Comparison of ENCODE assay signal across 18 cellular contexts in genomic region chr21:16634522-16634914, GRCh38.
DNase-seq lines count a peak whose midpoint lies in the region; ATAC-seq and TF ChIP-seq lines count a peak whose summit lies in the region.
"Had no signal": no experiment of that assay in that cellular context is flagged by ENCODE, and none has a peak within 500 bp of the region (broad histone marks: within the 10 kb centered on the region; RNA-seq: fewer than 3 reads in every experiment).

No MANE protein-coding gene starts in this region.

- H3K27ac ChIP-seq in left ventricle myocardium inferior (replicated peaks), result peak overlapping the region; percentile 2
- no peak overlapping the region for H3K27ac ChIP-seq in skeletal muscle tissue (ENCODE audit: low read depth, low read length)
- H3K27ac ChIP-seq: BLaER1, body of pancreas, foreskin keratinocyte, thoracic aorta had no signal

- TF ChIP-seq CTCF in left ventricle myocardium inferior (IDR thresholded peaks at IDR 0.05; ENCODE audit: borderline replicate concordance), result no peak
- TF ChIP-seq CTCF in type B pancreatic cell (conservative IDR thresholded peaks at IDR 0.05), result no peak

- no peaks in the 10 kb centered on the region for H3K36me3 ChIP-seq in left ventricle myocardium inferior
- H3K36me3 ChIP-seq in skeletal muscle tissue (ENCODE audit: control insufficient read depth in 3 of 3, insufficient read depth in 3 of 3, low read length in 3 of 3), result no peaks in the 10 kb centered on the region
- H3K36me3 ChIP-seq: BLaER1, thoracic aorta had no signal

- peaks cover 11% of the 10 kb centered on the region for H3K4me1 Mint-ChIP-seq in type B pancreatic cell (ENCODE audit: unreplicated experiment)
- H3K4me1 Mint-ChIP-seq: activated naive CD4-positive, alpha-beta T cell treated with anti-CD3 and anti-CD28 coated beads, Interleukin-2, amount 10 ng/mL, durations not matched to agents 7 days and 5 days; T-cell had no signal

- DNase-seq in NCI-H128 (lab: John Stamatoyannopoulos, UW; ENCODE audit: unreplicated experiment), result peak; percentile 65
- peak; percentile 79 for DNase-seq in NCI-H345 treated with DMSO at 0.1 percent for 48 hours (lab: John Stamatoyannopoulos, UW; ENCODE audit: unreplicated experiment)
- DNase-seq in left ventricle myocardium inferior, result no peak
- no peak for DNase-seq in head of caudate nucleus
- DNase-seq in type B pancreatic cell (ENCODE audit: extremely low spot score, unreplicated experiment), result no peak
- DNase-seq: activated naive CD4-positive, alpha-beta T cell treated with anti-CD3 and anti-CD28 coated beads, Interleukin-2, amount 10 ng/mL, durations not matched to agents 7 days and 5 days; body of pancreas; DND-41; effector memory CD8-positive, alpha-beta T cell; NCI-H2171 treated with DMSO at 0.1 percent for 48 hours; posterior cingulate gyrus; T-cell had no signal

- no peak overlapping the region for H3K4me3 ChIP-seq in left ventricle myocardium inferior
- H3K4me3 ChIP-seq in skeletal muscle tissue (ENCODE audit: low read length in 3 of 3), result peak overlapping the region in 2 of 3 donors; percentile 23 to 48
- H3K4me3 ChIP-seq: BLaER1, body of pancreas, thoracic aorta had no signal

- H3K36me3 Mint-ChIP-seq in type B pancreatic cell, result peaks cover 22% of the 10 kb centered on the region
- H3K36me3 Mint-ChIP-seq: activated naive CD4-positive, alpha-beta T cell treated with anti-CD3 and anti-CD28 coated beads, Interleukin-2, amount 10 ng/mL, durations not matched to agents 7 days and 5 days; T-cell had no signal

- H3K4me1 ChIP-seq in left ventricle myocardium inferior (peaks cover 15% of the 10 kb centered on the region), skeletal muscle tissue (ENCODE audit: control insufficient read depth in 3 of 3, insufficient read depth in 3 of 3, low read length in 3 of 3) (peaks cover 4 to 8% (median 6%) of the 10 kb centered on the region in 3 donors)
- H3K4me1 ChIP-seq: body of pancreas, foreskin keratinocyte had no signal

- ATAC-seq in HG03571 (IDR thresholded peaks at IDR 0.05; ENCODE audit: unreplicated experiment), result no peak
- ATAC-seq: body of pancreas; effector memory CD8-positive, alpha-beta T cell; foreskin keratinocyte; Panc1; T-cell had no signal

- H3K27me3 ChIP-seq in left ventricle myocardium inferior (ENCODE audit: low read depth), result no peaks in the 10 kb centered on the region
- H3K27me3 ChIP-seq in skeletal muscle tissue (ENCODE audit: control insufficient read depth in 3 of 3, insufficient read depth in 3 of 3, low read length in 3 of 3), result no peaks in the 10 kb centered on the region
- H3K27me3 ChIP-seq: BLaER1, body of pancreas, foreskin keratinocyte had no signal

- no peaks in the 10 kb centered on the region for H3K27me3 Mint-ChIP-seq in type B pancreatic cell
- H3K27me3 Mint-ChIP-seq: activated naive CD4-positive, alpha-beta T cell treated with anti-CD3 and anti-CD28 coated beads, Interleukin-2, amount 10 ng/mL, durations not matched to agents 7 days and 5 days; effector memory CD8-positive, alpha-beta T cell; T-cell had no signal

- H3K9me3 Mint-ChIP-seq in type B pancreatic cell, result no peaks in the 10 kb centered on the region

- H3K9ac ChIP-seq in skeletal muscle tissue (ENCODE audit: low read depth in 1 of 3, low read length in 3 of 3), result peak overlapping the region in 1 of 3 donors; percentile 55
- H3K9ac ChIP-seq: BLaER1 had no signal

- H3K4me3 Mint-ChIP-seq in type B pancreatic cell, result no peak overlapping the region
- H3K4me3 Mint-ChIP-seq: activated naive CD4-positive, alpha-beta T cell treated with anti-CD3 and anti-CD28 coated beads, Interleukin-2, amount 10 ng/mL, durations not matched to agents 7 days and 5 days; effector memory CD8-positive, alpha-beta T cell; T-cell had no signal

- H3K27ac Mint-ChIP-seq in type B pancreatic cell, result no peak overlapping the region
- H3K27ac Mint-ChIP-seq: activated naive CD4-positive, alpha-beta T cell treated with anti-CD3 and anti-CD28 coated beads, Interleukin-2, amount 10 ng/mL, durations not matched to agents 7 days and 5 days; effector memory CD8-positive, alpha-beta T cell; T-cell had no signal

- H3K9me3 ChIP-seq in left ventricle myocardium inferior (replicated peaks) (no peaks in the 10 kb centered on the region), skeletal muscle tissue (ENCODE audit: control insufficient read depth in 3 of 3, low read length in 3 of 3) (no peaks in the 10 kb centered on the region)
- H3K9me3 ChIP-seq: BLaER1, body of pancreas, thoracic aorta had no signal

- intact Hi-C loops in left ventricle myocardium inferior (cut with micrococcal nuclease), result no loop called here
- intact Hi-C loops in head of caudate nucleus (cut with DNase I), result no loop called here

Comparison
In these comparisons a context has a peak if more than half of its experiments do, and no peak if none do; other contexts are left out.
1. DNase-seq: peak in NCI-H128 (single experiment) and NCI-H345 treated with DMSO at 0.1 percent for 48 hours (single experiment); none in left ventricle myocardium inferior (single experiment), head of caudate nucleus (0 of 42) and type B pancreatic cell (single experiment).